In genomic region chr20:23101696-23102095, GRCh38 we compare ENCODE assay signal across 25 cellular contexts. TPM values are rescaled to one million over a fixed set of nuclear protein-coding genes. Genes with fewer than 3 reads are reported as not detected.
"Had no signal": no experiment of that assay in that cellular context is flagged by ENCODE, and none has a peak within 500 bp of the region (broad histone marks: within the 10 kb centered on the region; RNA-seq: fewer than 3 reads in every experiment).

No MANE protein-coding gene starts in this region.

- H3K27me3 ChIP-seq: colonic mucosa, left lung, neural progenitor cell, right atrium auricular region, tibial nerve, upper lobe of left lung had no signal

- H3K9me3 ChIP-seq: colonic mucosa, left lung, mucosa of descending colon, prostate gland, right atrium auricular region, thoracic aorta, tibial nerve, upper lobe of left lung had no signal

- H3K4me1 ChIP-seq: colonic mucosa, neural progenitor cell, prostate gland had no signal

- FAIRE-seq: endometrium, frontal cortex, keratinocyte, urothelium cell line had no signal

- DNase-seq: colonic mucosa; effector memory CD8-positive, alpha-beta T cell; erythroblast; left cardiac atrium; left lung; mesenchymal stem cell; mucosa of descending colon; naive B cell; nucleus accumbens; stimulated activated CD4-positive, alpha-beta T cell treated with anti-CD3 and anti-CD28 coated beads, Interleukin-4, amount 100 ng/mL, for 4 hours; stimulated activated naive CD8-positive, alpha-beta T cell treated with anti-CD3 and anti-CD28 coated beads, Interleukin-15, Interleukin-2, amounts not matched to agents 100 U/mL and 50 U/mL, for 24 hours; substantia nigra; upper lobe of left lung had no signal

- H3K36me3 Mint-ChIP-seq: mesothelial cell of epicardium; naive B cell; natural killer cell treated with Interleukin-12 subunit alpha and Interleukin-12 subunit beta and Interleukin-15 and Interleukin-18, amount 100 ng/mL, for 72 hours; neural progenitor cell; stimulated activated memory B cell treated with anti-CD40 and anti-IgM and Interleukin-4, amounts not matched to agents 10 μg/mL and 1 μg/mL and 100 μg/mL, for 72 hours had no signal

- H3K9me3 Mint-ChIP-seq: effector memory CD8-positive, alpha-beta T cell; mesothelial cell of epicardium; naive B cell; natural killer cell treated with Interleukin-12 subunit alpha and Interleukin-12 subunit beta and Interleukin-15 and Interleukin-18, amount 100 ng/mL, for 72 hours had no signal

- H3K27ac Mint-ChIP-seq: effector memory CD8-positive, alpha-beta T cell; mesothelial cell of epicardium; naive B cell; natural killer cell treated with Interleukin-12 subunit alpha and Interleukin-12 subunit beta and Interleukin-15 and Interleukin-18, amount 100 ng/mL, for 72 hours; neural progenitor cell; stimulated activated memory B cell treated with anti-CD40 and anti-IgM and Interleukin-4, amounts not matched to agents 10 μg/mL and 1 μg/mL and 100 μg/mL, for 72 hours had no signal

- H3K36me3 ChIP-seq: colonic mucosa, left lung, neural progenitor cell, prostate gland, right atrium auricular region, thoracic aorta, tibial nerve, upper lobe of left lung had no signal

- H3K4me3 ChIP-seq: colonic mucosa, left lung, mucosa of descending colon, neural progenitor cell, prostate gland, right atrium auricular region, thoracic aorta, tibial nerve, upper lobe of left lung had no signal

- H3K4me2 ChIP-seq: neural progenitor cell had no signal

- H3K9ac ChIP-seq: neural progenitor cell had no signal

- H3K4me1 Mint-ChIP-seq: stimulated activated memory B cell treated with anti-CD40 and anti-IgM and Interleukin-4, amounts not matched to agents 10 μg/mL and 1 μg/mL and 100 μg/mL, for 72 hours had no signal

- H3K4me3 Mint-ChIP-seq: effector memory CD8-positive, alpha-beta T cell; mesothelial cell of epicardium; naive B cell; natural killer cell treated with Interleukin-12 subunit alpha and Interleukin-12 subunit beta and Interleukin-15 and Interleukin-18, amount 100 ng/mL, for 72 hours; neural progenitor cell; stimulated activated memory B cell treated with anti-CD40 and anti-IgM and Interleukin-4, amounts not matched to agents 10 μg/mL and 1 μg/mL and 100 μg/mL, for 72 hours had no signal

- H3K27ac ChIP-seq: colonic mucosa, neural progenitor cell, thoracic aorta had no signal

- H3K27me3 Mint-ChIP-seq: natural killer cell treated with Interleukin-12 subunit alpha and Interleukin-12 subunit beta and Interleukin-15 and Interleukin-18, amount 100 ng/mL, for 72 hours; stimulated activated memory B cell treated with anti-CD40 and anti-IgM and Interleukin-4, amounts not matched to agents 10 μg/mL and 1 μg/mL and 100 μg/mL, for 72 hours had no signal

RNA-seq across cellular contexts. Expression of gene CD93, which starts 15.6 kb away (rescaled TPM):
- polyA plus RNA-seq: keratinocyte had no signal
